10 cellular contexts compared by ENCODE assay signal in genomic region chr1:8871539-8871935, GRCh38. TPM values are rescaled to one million over a fixed set of nuclear protein-coding genes. Genes with fewer than 3 reads are reported as not detected.
DNase-seq lines count a peak whose midpoint lies in the region; ATAC-seq and TF ChIP-seq lines count a peak whose summit lies in the region.
"Had no signal": no experiment of that assay in that cellular context is flagged by ENCODE, and none has a peak within 500 bp of the region (broad histone marks: within the 10 kb centered on the region; RNA-seq: fewer than 3 reads in every experiment).

No MANE protein-coding gene starts in this region.

- peaks cover 33% of the 10 kb centered on the region for H3K4me1 Mint-ChIP-seq in Calu3 (ENCODE audit: low read depth, unreplicated experiment)
- peaks cover 47% of the 10 kb centered on the region for H3K4me1 Mint-ChIP-seq in MCF 10A (ENCODE audit: insufficient read depth, unreplicated experiment)
- peaks cover 23 to 71% (median 66%) of the 10 kb centered on the region in 4 donors for H3K4me1 Mint-ChIP-seq in naive thymus-derived CD8-positive, alpha-beta T cell

- H3K36me3 Mint-ChIP-seq in Calu3 (ENCODE audit: insufficient read depth, unreplicated experiment) (peaks cover 95% of the 10 kb centered on the region), MCF 10A (ENCODE audit: insufficient read depth, unreplicated experiment) (peaks cover 100% of the 10 kb centered on the region)
- H3K36me3 Mint-ChIP-seq in naive thymus-derived CD8-positive, alpha-beta T cell = peaks cover 4 to 95% (median 28%) of the 10 kb centered on the region in 3 donors

- no peak for TF ChIP-seq EP300 in ovary (IDR thresholded peaks at IDR 0.05)

- H3K9me3 ChIP-seq in ovary = no peaks in the 10 kb centered on the region

- H3K9me3 Mint-ChIP-seq in Calu3 (ENCODE audit: low read depth, unreplicated experiment) (no peaks in the 10 kb centered on the region), MCF 10A (ENCODE audit: unreplicated experiment) (no peaks in the 10 kb centered on the region)
- no peaks in the 10 kb centered on the region for H3K9me3 Mint-ChIP-seq in naive thymus-derived CD8-positive, alpha-beta T cell

- no TSS peak for BruUV-seq in Calu3 (replicated peaks; lab: Mats Ljungman, UMichigan)
- no TSS peak for BruUV-seq in MCF 10A (replicated peaks; lab: Mats Ljungman, UMichigan)

- H4K20me1 ChIP-seq in KMS-11 (ENCODE audit: insufficient read depth) = peaks cover 72% of the 10 kb centered on the region

- H3K27ac ChIP-seq in KMS-11 = no peak overlapping the region
- no peak overlapping the region for H3K27ac ChIP-seq in ovary

- no peak for ATAC-seq in naive thymus-derived CD8-positive, alpha-beta T cell
- ATAC-seq in HG02588 (IDR thresholded peaks at IDR 0.05; ENCODE audit: unreplicated experiment) = no peak
- no peak for ATAC-seq in GM18498 (IDR thresholded peaks at IDR 0.05; ENCODE audit: unreplicated experiment)

- POLR2A ChIA-PET in MCF 10A (lab: Yijun Ruan, JAX) = interaction anchor here (0.7 to 4.1 kb wide), 10 partner anchors 8 to 243 kb away, joined by 3 to 28 read pairs (median 4); no protein-coding TSS in a partner anchor
- POLR2A ChIA-PET in naive thymus-derived CD8-positive, alpha-beta T cell (lab: Charles Lee) = no interaction called here

- CTCF ChIA-PET in Calu3 (lab: Charles Lee) = interaction anchor here (0.8 kb wide), 1 partner anchor 9 kb away, joined by 3 read pairs; no protein-coding TSS in a partner anchor
- CTCF ChIA-PET in MCF 10A (lab: Yijun Ruan, JAX) = interaction anchor here (0.7 to 1.5 kb wide), 7 partner anchors 9 to 133 kb away, joined by 3 to 7 read pairs (median 3); no protein-coding TSS in a partner anchor

- H3K4me2 ChIP-seq in KMS-11 = no peak overlapping the region

- H3K36me3 ChIP-seq in KMS-11 (ENCODE audit: insufficient read depth) (peaks cover 76% of the 10 kb centered on the region; the same call in 1 of the 2 replicates), ovary (no peaks in the 10 kb centered on the region)

- no peak overlapping the region for H3K27ac Mint-ChIP-seq in Calu3 (ENCODE audit: unreplicated experiment)
- no peak overlapping the region for H3K27ac Mint-ChIP-seq in MCF 10A (ENCODE audit: low read depth, unreplicated experiment)
- peak overlapping the region in 7 of 10 donors; percentile 59 to 84 (median 69) for H3K27ac Mint-ChIP-seq in naive thymus-derived CD8-positive, alpha-beta T cell

- no peaks in the 10 kb centered on the region for H3K27me3 Mint-ChIP-seq in Calu3 (ENCODE audit: unreplicated experiment)
- H3K27me3 Mint-ChIP-seq in MCF 10A (ENCODE audit: insufficient read depth, unreplicated experiment) = no peaks in the 10 kb centered on the region
- H3K27me3 Mint-ChIP-seq in naive thymus-derived CD8-positive, alpha-beta T cell = no peaks in the 10 kb centered on the region

- no peak for TF ChIP-seq CTCF in Calu3 (IDR thresholded peaks at IDR 0.05; ENCODE audit: unreplicated experiment)
- peak; percentile 34; the same call in 1 of the 2 replicates for TF ChIP-seq CTCF in KMS-11 (conservative IDR thresholded peaks at IDR 0.05; ENCODE audit: low read depth, low read length)
- TF ChIP-seq CTCF in MCF 10A (IDR thresholded peaks at IDR 0.05; ENCODE audit: unreplicated experiment) = peak; percentile 40
- TF ChIP-seq CTCF in ovary (IDR thresholded peaks at IDR 0.05) = no peak

- WGBS in ovary, 3 donors = 84 to 88% (median 84%) methylated on average over 7 of the region's 7 CpGs

- H3K4me1 ChIP-seq in KMS-11 (ENCODE audit: low read depth, poor library complexity, severe bottlenecking) = peaks cover 42% of the 10 kb centered on the region
- peaks cover 4% of the 10 kb centered on the region for H3K4me1 ChIP-seq in ovary (ENCODE audit: insufficient read depth)

- H3K79me2 ChIP-seq in KMS-11 (ENCODE audit: insufficient read depth, low read depth) = peaks cover 79% of the 10 kb centered on the region

- intact Hi-C loops in Calu3 (cut with micrococcal nuclease; ENCODE audit: unreplicated experiment) (no loop called here), MCF 10A (cut with micrococcal nuclease) (loop anchor here (5.0 kb wide), 2 partner anchors 41 to 116 kb away; no protein-coding TSS in a partner anchor), ovary (cut with DNase I) (no loop called here)

- no peak overlapping the region for H2AFZ ChIP-seq in KMS-11 (ENCODE audit: low read depth)

- no peak overlapping the region for H3K9ac ChIP-seq in KMS-11

- H3K27me3 ChIP-seq in KMS-11 (ENCODE audit: insufficient read depth, low read depth) = no peaks in the 10 kb centered on the region
- H3K27me3 ChIP-seq in ovary = no peaks in the 10 kb centered on the region

- DNase-seq in Calu3 (peak; percentile 35), MCF 10A (ENCODE audit: unreplicated experiment) (peak; percentile 75), ovary (no peak), T1000 (lab: John Stamatoyannopoulos, UW) (no peak)
- DNase-seq in naive thymus-derived CD8-positive, alpha-beta T cell = peak in 4 of 10 donors; percentile 21 to 67 (median 32)
- DNase-seq: KG1, kidney glomerular epithelial cell had no signal

- no peak overlapping the region for H3K4me3 ChIP-seq in KMS-11 (IDR thresholded peaks at IDR 0.05; ENCODE audit: insufficient read depth, low read depth, low read length)
- H3K4me3 ChIP-seq in ovary = no peak overlapping the region

- no peak for TF ChIP-seq POLR2A in ovary (IDR thresholded peaks at IDR 0.05)

- H3K4me3 Mint-ChIP-seq in Calu3 (ENCODE audit: low read depth, unreplicated experiment) = no peak overlapping the region
- peak overlapping the region; percentile 84 for H3K4me3 Mint-ChIP-seq in MCF 10A (ENCODE audit: unreplicated experiment)
- H3K4me3 Mint-ChIP-seq in naive thymus-derived CD8-positive, alpha-beta T cell = peak overlapping the region in 1 of 10 donors; percentile 4

RNA-seq across cellular contexts. Expression of gene ENO1, which starts 6.9 kb away (rescaled TPM):
- total RNA-seq in Calu3 (2022) (1,000 and 1,003 TPM in 2 replicates), MCF 10A (2022) (2,592 and 2,811 TPM in 2 replicates), ovary (100 to 1,000 TPM; 158 to 569 (median 404) TPM)
- total RNA-seq in naive thymus-derived CD8-positive, alpha-beta T cell = 100 to 1,000 TPM; 225 to 228 TPM
- polyA plus RNA-seq in naive thymus-derived CD8-positive, alpha-beta T cell = 1,000 to 10,000 TPM in 2 of 3 donors, 100 to 1,000 TPM in 1; 873 to 1,190 (median 1,047) TPM
- polyA plus RNA-seq in ovary = 100 to 1,000 TPM; 215 to 481 TPM

RNA-seq across cellular contexts. Expression of gene RERE, which starts 54.1 kb away (rescaled TPM):
- total RNA-seq in Calu3 (2022) = 45.9 and 52.8 TPM in 2 replicates
- 36.8 and 48.4 TPM in 2 replicates for total RNA-seq in MCF 10A (2022)
- 10 to 100 TPM; 79.6 to 84.2 TPM for total RNA-seq in naive thymus-derived CD8-positive, alpha-beta T cell
- polyA plus RNA-seq in naive thymus-derived CD8-positive, alpha-beta T cell = 1 to 10 TPM; 4.1 to 8.8 (median 4.9) TPM
- 100 to 1,000 TPM in 5 of 7 donors, 10 to 100 TPM in 2; 62.8 to 119 (median 115) TPM for total RNA-seq in ovary
- polyA plus RNA-seq in ovary = 10 to 100 TPM; 36.7 to 69.3 TPM

Comparison
In these comparisons a context has a peak if more than half of its experiments do, and no peak if none do; other contexts are left out.
1. DNase-seq: peak in Calu3 (single experiment) and MCF 10A (single experiment); none in ovary (0 of 5) and T1000 (single experiment).
2. H3K27ac Mint-ChIP-seq: peak in naive thymus-derived CD8-positive, alpha-beta T cell (7 of 10); none in Calu3 (single experiment) and MCF 10A (single experiment).
3. CTCF ChIP-seq: peak in KMS-11 (single experiment) and MCF 10A (single experiment); none in Calu3 (single experiment) and ovary (0 of 3).